In the genomic region with DNA sequence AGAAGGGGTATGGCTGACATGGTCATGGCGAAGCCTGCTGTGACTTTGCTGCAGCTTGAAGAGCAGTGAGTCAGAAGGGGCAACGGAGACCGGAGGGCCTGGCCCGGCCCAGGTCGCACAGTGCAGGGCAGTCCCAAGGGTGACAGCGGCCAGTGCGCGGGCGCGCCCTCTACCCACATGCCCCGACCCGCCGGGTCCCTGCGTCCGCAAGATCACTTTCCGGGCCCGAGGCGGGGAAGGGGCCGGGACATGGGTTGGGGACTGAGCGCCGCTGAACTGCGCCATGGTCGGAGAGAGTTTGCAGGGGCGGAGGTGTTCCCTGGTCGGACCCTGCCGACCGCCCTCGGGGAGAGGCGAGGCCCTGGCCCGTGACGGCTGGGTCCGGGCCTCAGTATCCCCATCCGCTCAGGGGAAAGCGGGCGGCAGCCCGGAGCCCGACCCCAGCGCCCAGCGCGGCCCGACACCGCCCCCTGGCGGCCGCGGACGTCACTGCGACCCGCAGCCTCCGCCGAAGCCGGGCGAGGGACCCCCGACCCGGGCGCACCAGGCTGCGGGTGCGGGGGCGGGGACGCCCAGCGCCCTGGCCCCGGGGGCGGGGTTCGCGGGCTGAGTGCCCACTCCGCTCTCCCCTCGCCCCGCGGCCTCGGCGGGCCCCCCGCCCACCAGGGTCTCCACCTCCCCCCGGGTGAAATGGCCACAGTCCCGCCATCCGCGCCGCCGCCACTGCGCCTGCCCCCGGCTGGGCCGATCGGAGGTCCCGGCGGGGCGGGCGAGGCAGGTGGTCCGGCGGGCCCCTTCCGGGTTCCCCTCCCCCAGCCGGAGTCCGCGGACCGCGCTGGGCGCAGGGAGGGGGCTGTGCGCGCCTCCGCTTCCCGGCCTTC, we compare ENCODE assay signal across 8 cellular contexts. TPM values are rescaled to one million over a fixed set of nuclear protein-coding genes. Genes with fewer than 3 reads are reported as not detected.
DNase-seq lines count a peak whose midpoint lies in the region; ATAC-seq lines count a peak whose summit lies in the region.

No MANE protein-coding gene starts in this region.

- CTCF ChIA-PET in activated CD4-positive, alpha-beta T cell treated with anti-CD3 and anti-CD28 coated beads for 36 hours (lab: Charles Lee) = interaction anchor here (0.6 to 2.7 kb wide), 6 partner anchors 8 to 197 kb away, joined by 3 to 17 read pairs (median 4); a partner anchor contains a TSS

- intact Hi-C loops in activated CD4-positive, alpha-beta T cell treated with anti-CD3 and anti-CD28 coated beads for 36 hours (cut with DNase I, micrococcal nuclease) = loop anchor here (1.0 to 10.0 kb wide), 5 partner anchors 78 to 552 kb away; a partner anchor contains a TSS
- intact Hi-C loops in dendritic cell treated with granulocyte-macrophage colony-stimulating factor and Interleukin-4, amounts not matched to agents 40 ng/mL and 50 ng/mL, for 4 days (cut with micrococcal nuclease) = loop anchor here (1.0 kb wide), 1 partner anchor 78 kb away; no protein-coding TSS in a partner anchor

- peak overlapping the region; percentile 68 for H3K4me3 Mint-ChIP-seq in activated CD4-positive, alpha-beta T cell treated with anti-CD3 and anti-CD28 coated beads for 36 hours
- peak overlapping the region; percentile 84 for H3K4me3 Mint-ChIP-seq in dendritic cell treated with granulocyte-macrophage colony-stimulating factor and Interleukin-4, amounts not matched to agents 40 ng/mL and 50 ng/mL, for 4 days

- DNase-seq in C1 segment of cervical spinal cord (lab: John Stamatoyannopoulos, UW) (peak in 8 of 14 donors; percentile 30 to 75 (median 53)), M059J (ENCODE audit: low read depth) (peak; percentile 33), lung microvascular endothelial cell (ENCODE audit: low read depth in 2 of 2) (peak; percentile 28 to 42), NCI-H1048 (lab: John Stamatoyannopoulos, UW) (no peak)
- peak; percentile 76 for DNase-seq in activated CD4-positive, alpha-beta T cell treated with anti-CD3 and anti-CD28 coated beads for 36 hours
- peak; percentile 43 for DNase-seq in stimulated activated CD8-positive, alpha-beta memory T cell treated with anti-CD3 and anti-CD28 coated beads, Interleukin-12 subunit alpha, Interleukin-12 subunit beta, amount 100 ng/mL, for 4 hours (ENCODE audit: low read depth)

- ATAC-seq in GM19397 (IDR thresholded peaks at IDR 0.05; ENCODE audit: unreplicated experiment) = peak; percentile 54
- ATAC-seq in activated CD4-positive, alpha-beta T cell treated with anti-CD3 and anti-CD28 coated beads for 36 hours = peak; percentile 85

- H3K9me3 Mint-ChIP-seq in activated CD4-positive, alpha-beta T cell treated with anti-CD3 and anti-CD28 coated beads for 36 hours (ENCODE audit: low read depth) = no peaks in the 10 kb centered on the region
- H3K9me3 Mint-ChIP-seq in dendritic cell treated with granulocyte-macrophage colony-stimulating factor and Interleukin-4, amounts not matched to agents 40 ng/mL and 50 ng/mL, for 4 days = no peaks in the 10 kb centered on the region

- no peak overlapping the region for H3K27ac Mint-ChIP-seq in activated CD4-positive, alpha-beta T cell treated with anti-CD3 and anti-CD28 coated beads for 36 hours
- peak overlapping the region; percentile 89 for H3K27ac Mint-ChIP-seq in dendritic cell treated with granulocyte-macrophage colony-stimulating factor and Interleukin-4, amounts not matched to agents 40 ng/mL and 50 ng/mL, for 4 days

- H3K36me3 Mint-ChIP-seq in activated CD4-positive, alpha-beta T cell treated with anti-CD3 and anti-CD28 coated beads for 36 hours (ENCODE audit: low read depth) = no peaks in the 10 kb centered on the region
- no peaks in the 10 kb centered on the region for H3K36me3 Mint-ChIP-seq in dendritic cell treated with granulocyte-macrophage colony-stimulating factor and Interleukin-4, amounts not matched to agents 40 ng/mL and 50 ng/mL, for 4 days (ENCODE audit: low read depth)

- POLR2A ChIA-PET in activated CD4-positive, alpha-beta T cell treated with anti-CD3 and anti-CD28 coated beads for 36 hours (lab: Charles Lee) = no interaction called here

- H3K27me3 Mint-ChIP-seq in activated CD4-positive, alpha-beta T cell treated with anti-CD3 and anti-CD28 coated beads for 36 hours = peaks cover 8% of the 10 kb centered on the region
- H3K27me3 Mint-ChIP-seq in dendritic cell treated with granulocyte-macrophage colony-stimulating factor and Interleukin-4, amounts not matched to agents 40 ng/mL and 50 ng/mL, for 4 days = peaks cover 31% of the 10 kb centered on the region

- H3K4me1 Mint-ChIP-seq in activated CD4-positive, alpha-beta T cell treated with anti-CD3 and anti-CD28 coated beads for 36 hours = peaks cover 3% of the 10 kb centered on the region
- peaks cover 10% of the 10 kb centered on the region for H3K4me1 Mint-ChIP-seq in dendritic cell treated with granulocyte-macrophage colony-stimulating factor and Interleukin-4, amounts not matched to agents 40 ng/mL and 50 ng/mL, for 4 days (ENCODE audit: low read depth)

RNA-seq across cellular contexts. Expression of a gene that starts 7.2 kb away (rescaled TPM):
- total RNA-seq in M059J (2014; rRNA removed; shearing (Covaris generic)) = 14.0 and 20.9 TPM in 2 replicates
- 1 to 10 TPM; 4.8 to 9.3 TPM for total RNA-seq in activated CD4-positive, alpha-beta T cell treated with anti-CD3 and anti-CD28 coated beads for 36 hours
- 3.9 and 5.8 TPM in 2 replicates for total RNA-seq in lung microvascular endothelial cell
